ENCODE assay signal across 18 cellular contexts in the genomic region with DNA sequence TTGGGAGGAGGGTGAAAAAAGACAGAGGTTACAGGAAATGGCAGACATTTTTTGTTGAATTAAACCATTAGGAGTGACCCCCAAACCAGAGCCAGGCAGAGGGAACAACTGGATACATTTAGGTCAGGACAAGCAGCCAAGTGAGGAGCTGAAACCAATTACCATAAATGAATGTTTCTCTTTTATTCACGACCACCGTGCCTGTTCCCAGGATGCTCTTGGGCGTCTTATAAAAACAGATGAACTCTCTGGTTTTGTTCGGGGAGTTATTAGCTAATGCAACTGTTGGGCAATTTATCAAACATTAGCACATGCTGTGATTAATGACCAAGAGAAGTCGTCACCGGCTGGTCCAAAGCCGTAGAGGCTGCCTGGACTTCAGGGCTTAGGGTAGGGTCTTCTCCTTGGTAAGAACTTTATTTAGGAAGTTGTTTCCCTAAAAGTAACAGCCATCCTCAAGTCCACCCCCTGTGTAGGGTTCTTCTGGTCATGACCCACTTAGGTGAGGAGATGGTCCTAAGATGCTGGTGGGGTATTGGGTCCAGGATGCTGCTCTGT.
A peak's percentile ranks its signal among the peaks of the same experiment; 100 is the strongest.
DNase-seq lines count a peak whose midpoint lies in the region; ATAC-seq, FAIRE-seq and TF ChIP-seq lines count a peak whose summit lies in the region.
"Had no signal": no experiment of that assay in that cellular context is flagged by ENCODE, and none has a peak within 500 bp of the region (broad histone marks: within the 10 kb centered on the region; RNA-seq: fewer than 3 reads in every experiment).

No MANE protein-coding gene starts in this region.

- TF ChIP-seq POLR2A in heart left ventricle (IDR thresholded peaks at IDR 0.05), result no peak

- peak overlapping the region in 9 of 12 donors; percentile 13 to 61 (median 59) for H3K27ac ChIP-seq in heart left ventricle
- H3K27ac ChIP-seq: parathyroid adenoma had no signal

- H3K4me1 Mint-ChIP-seq in nephron progenitor cell, result peaks cover 94% of the 10 kb centered on the region
- H3K4me1 Mint-ChIP-seq in type B pancreatic cell (ENCODE audit: unreplicated experiment), result peaks cover 43% of the 10 kb centered on the region

- no peak overlapping the region for H3K4me3 ChIP-seq in heart left ventricle

- H3K9me3 Mint-ChIP-seq in nephron progenitor cell, result no peaks in the 10 kb centered on the region
- no peaks in the 10 kb centered on the region for H3K9me3 Mint-ChIP-seq in type B pancreatic cell
- H3K9me3 Mint-ChIP-seq: dendritic cell treated with granulocyte-macrophage colony-stimulating factor and Interleukin-4, amounts not matched to agents 40 ng/mL and 50 ng/mL, for 4 days; stimulated activated naive CD8-positive, alpha-beta T cell treated with anti-CD3 and anti-CD28 coated beads, Interleukin-15, Interleukin-2, amounts not matched to agents 100 ng/mL and 50 ng/mL, for 24 hours; T-helper 2 cell treated with Interferon-gamma antibody and Interleukin-4, amounts not matched to agents 5 μg/mL and 100 μg/mL, for 36 hours had no signal

- H3K27me3 Mint-ChIP-seq in nephron progenitor cell (ENCODE audit: low read depth, poor library complexity), result peaks cover 39% of the 10 kb centered on the region
- peaks cover 32% of the 10 kb centered on the region for H3K27me3 Mint-ChIP-seq in type B pancreatic cell

- H3K36me3 Mint-ChIP-seq in nephron progenitor cell (ENCODE audit: low read depth) (no peaks in the 10 kb centered on the region), type B pancreatic cell (no peaks in the 10 kb centered on the region)

- H3K27ac Mint-ChIP-seq in nephron progenitor cell (peak overlapping the region; percentile 95), type B pancreatic cell (peak overlapping the region; percentile 46)
- H3K27ac Mint-ChIP-seq: dendritic cell treated with granulocyte-macrophage colony-stimulating factor and Interleukin-4, amounts not matched to agents 40 ng/mL and 50 ng/mL, for 4 days; stimulated activated naive CD8-positive, alpha-beta T cell treated with anti-CD3 and anti-CD28 coated beads, Interleukin-15, Interleukin-2, amounts not matched to agents 100 ng/mL and 50 ng/mL, for 24 hours; T-helper 2 cell treated with Interferon-gamma antibody and Interleukin-4, amounts not matched to agents 5 μg/mL and 100 μg/mL, for 36 hours had no signal

- peaks cover 0 to 14% (median 0%) of the 10 kb centered on the region in 9 donors for H3K27me3 ChIP-seq in heart left ventricle
- H3K27me3 ChIP-seq: vagina had no signal

- H3K4me3 Mint-ChIP-seq in nephron progenitor cell (peak overlapping the region; percentile 55), type B pancreatic cell (peak overlapping the region; percentile 65)
- H3K4me3 Mint-ChIP-seq: dendritic cell treated with granulocyte-macrophage colony-stimulating factor and Interleukin-4, amounts not matched to agents 40 ng/mL and 50 ng/mL, for 4 days; stimulated activated naive CD8-positive, alpha-beta T cell treated with anti-CD3 and anti-CD28 coated beads, Interleukin-15, Interleukin-2, amounts not matched to agents 100 ng/mL and 50 ng/mL, for 24 hours; T-helper 2 cell treated with Interferon-gamma antibody and Interleukin-4, amounts not matched to agents 5 μg/mL and 100 μg/mL, for 36 hours had no signal

- H3K9me3 ChIP-seq in heart left ventricle, result no peaks in the 10 kb centered on the region
- H3K9me3 ChIP-seq: vagina had no signal

- no peaks in the 10 kb centered on the region for H3K36me3 ChIP-seq in heart left ventricle
- H3K36me3 ChIP-seq: vagina had no signal

- FAIRE-seq in endometrium (lab: Jason Lieb, UNC), result peak; percentile 98
- FAIRE-seq: frontal cortex had no signal

- DNase-seq in heart left ventricle (no peak), Right ventricle myocardium inferior (ENCODE audit: missing footprints) (no peak), nephron progenitor cell (no peak), type B pancreatic cell (ENCODE audit: extremely low spot score, unreplicated experiment) (no peak), DMS 273 (lab: John Stamatoyannopoulos, UW; ENCODE audit: unreplicated experiment) (no peak)
- no peak for DNase-seq in activated CD4-positive, alpha-beta T cell treated with anti-CD3 and anti-CD28 coated beads for 1 hour
- DNase-seq: HCEC 1CT; NCI-H146; SHP77 treated with DMSO at 0.1 percent for 48 hours; stimulated activated CD4-positive, alpha-beta T cell treated with anti-CD3 and anti-CD28 coated beads, Interleukin-2, amount 100 ng/mL, for 24 hours had no signal

- TF ChIP-seq CTCF in heart left ventricle (IDR thresholded peaks at IDR 0.05) (no peak), nephron progenitor cell (IDR thresholded peaks at IDR 0.05) (no peak), type B pancreatic cell (conservative IDR thresholded peaks at IDR 0.05) (no peak)

- ATAC-seq in heart left ventricle (peak in 1 of 4 donors; percentile 30), Right ventricle myocardium inferior (no peak), HG03378 (IDR thresholded peaks at IDR 0.05; ENCODE audit: unreplicated experiment) (no peak)

- intact Hi-C loops in heart left ventricle (cut with DNase I), result no loop called here
- intact Hi-C loops in Right ventricle myocardium inferior (cut with DNase I), result no loop called here

- WGBS in heart left ventricle, 4 donors, result 69 to 79% (median 74%) methylated on average over 7 of the region's 7 CpGs

- peaks cover 0 to 17% (median 9%) of the 10 kb centered on the region in 12 donors for H3K4me1 ChIP-seq in heart left ventricle
- H3K4me1 ChIP-seq: parathyroid adenoma had no signal
